ENCODE assay signal across 6 cellular contexts in genomic region chr19:39398297-39398864, GRCh38.
A peak's percentile ranks its signal among the peaks of the same experiment; 100 is the strongest.
DNase-seq lines count a peak whose midpoint lies in the region; ATAC-seq lines count a peak whose summit lies in the region.

No MANE protein-coding gene starts in this region.

- no peaks in the 10 kb centered on the region for H3K9me3 ChIP-seq in mucosa of stomach (ENCODE audit: control insufficient read depth, low read length)

- peak overlapping the region; percentile 93 for H3K9ac ChIP-seq in mucosa of stomach (ENCODE audit: low read length)

- peaks cover 5% of the 10 kb centered on the region for H3K36me3 ChIP-seq in mucosa of stomach (ENCODE audit: control insufficient read depth, insufficient read depth, low read length)

- no peaks in the 10 kb centered on the region for H3K27me3 ChIP-seq in mucosa of stomach (ENCODE audit: control insufficient read depth, insufficient read depth, low read length)

- ATAC-seq in GM21529 (IDR thresholded peaks at IDR 0.05; ENCODE audit: unreplicated experiment): no peak

- H3K4me1 ChIP-seq in mucosa of stomach (ENCODE audit: control insufficient read depth, insufficient read depth, low read length): peaks cover 63% of the 10 kb centered on the region

- no peak overlapping the region for H3K4me3 ChIP-seq in mucosa of stomach (ENCODE audit: low read length)

- peak; percentile 38 for DNase-seq in NAMALWA (ENCODE audit: low spot score)
- no peak for DNase-seq in NCI-H1092 treated with DMSO at 0.1 percent for 48 hours (lab: John Stamatoyannopoulos, UW)
- DNase-seq in NCI-H1048 (lab: John Stamatoyannopoulos, UW): no peak

- peak overlapping the region; percentile 81 for H3K27ac ChIP-seq in angular gyrus (ENCODE audit: low read depth, low read length)
